In genomic region chr10:42578019-42578418, GRCh38 we compare ENCODE assay signal across 17 cellular contexts.
DNase-seq lines count a peak whose midpoint lies in the region; ATAC-seq, FAIRE-seq and TF ChIP-seq lines count a peak whose summit lies in the region.
"Had no signal": no experiment of that assay in that cellular context is flagged by ENCODE, and none has a peak within 500 bp of the region (broad histone marks: within the 10 kb centered on the region; RNA-seq: fewer than 3 reads in every experiment).

No MANE protein-coding gene starts in this region.

- no TSS peak for BruUV-seq in K562 (replicated peaks; lab: Mats Ljungman, UMichigan)

- H4K20me1 ChIP-seq in K562 (replicated peaks; ENCODE audit: control insufficient read depth, insufficient read depth, low read length): no peaks in the 10 kb centered on the region
- H4K20me1 ChIP-seq: BLaER1 treated with 17β-estradiol and CSF1 and Interleukin-3, amounts not matched to agents 10 nM and 100 nM had no signal

- WGBS in K562 (ENCODE audit: insufficient coverage, low coverage, missing lambda C conversion rate): 26% methylated on average over 7 of the region's 7 CpGs

- H3K9me3 Mint-ChIP-seq in stimulated activated memory B cell treated with anti-CD40 and anti-IgM and Interleukin-4, amounts not matched to agents 10 μg/mL and 1 μg/mL and 100 μg/mL, for 72 hours: peaks cover 4% of the 10 kb centered on the region
- H3K9me3 Mint-ChIP-seq: HFFc6 had no signal

- no peaks in the 10 kb centered on the region for H3K4me1 ChIP-seq in K562 (replicated peaks in 1 of 2; ENCODE audit: control insufficient read depth in 2 of 2, insufficient read depth in 2 of 2, low read length in 2 of 2)

- intact Hi-C loops in K562 (cut with micrococcal nuclease): no loop called here

- no peak overlapping the region for H3K4me3 ChIP-seq in K562
- H3K4me3 ChIP-seq: BLaER1 treated with 17β-estradiol and CSF1 and Interleukin-3, amounts not matched to agents 10 nM and 100 nM had no signal

- H3K4me3 Mint-ChIP-seq in stimulated activated memory B cell treated with anti-CD40 and anti-IgM and Interleukin-4, amounts not matched to agents 10 μg/mL and 1 μg/mL and 100 μg/mL, for 72 hours: no peak overlapping the region
- H3K4me3 Mint-ChIP-seq: B cell; CD8-positive, alpha-beta T cell had no signal

- no peak for TF ChIP-seq CTCF in K562 (IDR thresholded peaks at IDR 0.05 in 2 of 3, conservative IDR thresholded peaks at IDR 0.05 in 1 of 3; ENCODE audit: insufficient read depth in 2 of 3, low read depth in 1 of 3, low read length in 3 of 3)

- TF ChIP-seq POLR2A in K562 (conservative IDR thresholded peaks at IDR 0.05): no peak

- H3K9me1 ChIP-seq in K562 (ENCODE audit: control insufficient read depth, insufficient read depth, low read length): no peaks in the 10 kb centered on the region

- H2AFZ ChIP-seq in K562 (ENCODE audit: low read depth, low read length): no peak overlapping the region

- no peak for TF ChIP-seq RAD21 in K562 (CRISPR knock-in tag; conservative IDR thresholded peaks at IDR 0.05 in 1 of 2, IDR thresholded peaks at IDR 0.05 in 1 of 2)

- H3K4me2 ChIP-seq in K562 (ENCODE audit: insufficient read depth, low read length): no peak overlapping the region
- H3K4me2 ChIP-seq: BLaER1 treated with 17β-estradiol and CSF1 and Interleukin-3, amounts not matched to agents 10 nM and 100 nM; KMS-11 had no signal

- H3K27ac Mint-ChIP-seq in stimulated activated memory B cell treated with anti-CD40 and anti-IgM and Interleukin-4, amounts not matched to agents 10 μg/mL and 1 μg/mL and 100 μg/mL, for 72 hours: no peak overlapping the region
- H3K27ac Mint-ChIP-seq: B cell; CD8-positive, alpha-beta T cell; HFFc6 had no signal

- no peak for DNase-seq in K562 (ENCODE audit: extremely low read depth in 1 of 4, low spot score in 3 of 4)
- no peak for DNase-seq in NAMALWA (ENCODE audit: low spot score)
- DNase-seq: Calu3; CD8-positive, alpha-beta T cell; DMS79 treated with DMSO at 0.1 percent for 48 hours; GF-D8; GOT3; H7; HFFc6 had no signal

- FAIRE-seq in K562 (lab: Jason Lieb, UNC): no peak

- POLR2A ChIA-PET in K562 (lab: Yijun Ruan, JAX): no interaction called here

- no peak overlapping the region for H3K9ac ChIP-seq in K562 (ENCODE audit: insufficient read depth in 1 of 2, low read depth in 2 of 2, low read length in 2 of 2)
- H3K9ac ChIP-seq: BLaER1 treated with 17β-estradiol and CSF1 and Interleukin-3, amounts not matched to agents 10 nM and 100 nM; KMS-11 had no signal

- no peaks in the 10 kb centered on the region for H3K4me1 Mint-ChIP-seq in stimulated activated memory B cell treated with anti-CD40 and anti-IgM and Interleukin-4, amounts not matched to agents 10 μg/mL and 1 μg/mL and 100 μg/mL, for 72 hours

- in situ Hi-C loops in K562 (cut with MboI): no loop called here

- H3K27me3 Mint-ChIP-seq in stimulated activated memory B cell treated with anti-CD40 and anti-IgM and Interleukin-4, amounts not matched to agents 10 μg/mL and 1 μg/mL and 100 μg/mL, for 72 hours: no peaks in the 10 kb centered on the region
- H3K27me3 Mint-ChIP-seq: B cell had no signal

- peaks cover 6% of the 10 kb centered on the region for H3K36me3 Mint-ChIP-seq in stimulated activated memory B cell treated with anti-CD40 and anti-IgM and Interleukin-4, amounts not matched to agents 10 μg/mL and 1 μg/mL and 100 μg/mL, for 72 hours

- CTCF ChIA-PET in K562 (lab: Yijun Ruan, JAX; ENCODE audit: low intra/inter-chr PET ratio): no interaction called here

- no peak for TF ChIP-seq EP300 in K562 (IDR thresholded peaks at IDR 0.05; ENCODE audit: low read length)

- no peak overlapping the region for H3K27ac ChIP-seq in K562 (ENCODE audit: extremely low read depth, low read depth, low read length)
- H3K27ac ChIP-seq: BLaER1 treated with 17β-estradiol and CSF1 and Interleukin-3, amounts not matched to agents 10 nM and 100 nM; KMS-11 had no signal

- H3K79me2 ChIP-seq in K562 (ENCODE audit: control insufficient read depth, insufficient read depth, low read length): no peaks in the 10 kb centered on the region

- H3K9me3 ChIP-seq in K562 (replicated peaks; ENCODE audit: control insufficient read depth, insufficient read depth, low read depth, low read length): no peaks in the 10 kb centered on the region

- ATAC-seq in GM19025 (IDR thresholded peaks at IDR 0.05; ENCODE audit: low read depth, unreplicated experiment) (peak; percentile 46), HG02885 (IDR thresholded peaks at IDR 0.05; ENCODE audit: poor library complexity, unreplicated experiment) (peak; percentile 51), K562 (peak; percentile 49), HG03460 (IDR thresholded peaks at IDR 0.05; ENCODE audit: unreplicated experiment) (no peak)
- ATAC-seq in stimulated activated memory B cell treated with anti-CD40 and anti-IgM and Interleukin-4, amounts not matched to agents 10 μg/mL and 1 μg/mL and 100 μg/mL, for 72 hours: peak; percentile 36
- ATAC-seq: CD8-positive, alpha-beta T cell; HCT116 had no signal

- H3K27me3 ChIP-seq in K562 (ENCODE audit: control insufficient read depth in 2 of 2, insufficient read depth in 2 of 2, low read length in 2 of 2): no peaks in the 10 kb centered on the region
- H3K27me3 ChIP-seq: BLaER1 treated with 17β-estradiol and CSF1 and Interleukin-3, amounts not matched to agents 10 nM and 100 nM had no signal

- H3K36me3 ChIP-seq in K562 (ENCODE audit: control insufficient read depth, insufficient read depth, low read length): no peaks in the 10 kb centered on the region

TF ChIP-seq in K562, 482 proteins besides CTCF, POLR2A, EP300 and RAD21:
- no peak for TF ChIP-seq MLLT1 (IDR thresholded peaks at IDR 0.05)
